10 cellular contexts compared by ENCODE assay signal in genomic region chr7:143884978-143885559, GRCh38. TPM values are rescaled to one million over a fixed set of nuclear protein-coding genes. Genes with fewer than 3 reads are reported as not detected.
DNase-seq lines count a peak whose midpoint lies in the region; ATAC-seq lines count a peak whose summit lies in the region.
"Had no signal": no experiment of that assay in that cellular context is flagged by ENCODE, and none has a peak within 500 bp of the region (broad histone marks: within the 10 kb centered on the region; RNA-seq: fewer than 3 reads in every experiment).

No MANE protein-coding gene starts in this region.

- H3K36me3 Mint-ChIP-seq in activated CD4-positive, alpha-beta T cell treated with anti-CD3 and anti-CD28 coated beads for 36 hours (ENCODE audit: low read depth) = peaks cover 15% of the 10 kb centered on the region
- peaks cover 11 to 24% of the 10 kb centered on the region in 2 donors for H3K36me3 Mint-ChIP-seq in stimulated activated naive B cell treated with anti-CD40 and anti-IgM and Interleukin-4, amounts not matched to agents 10 μg/mL and 1 μg/mL and 100 μg/mL, for 72 hours

- peaks cover 3% of the 10 kb centered on the region for H3K9me3 Mint-ChIP-seq in activated CD4-positive, alpha-beta T cell treated with anti-CD3 and anti-CD28 coated beads for 36 hours (ENCODE audit: low read depth)
- peaks cover 6 to 8% of the 10 kb centered on the region in 2 donors for H3K9me3 Mint-ChIP-seq in stimulated activated naive B cell treated with anti-CD40 and anti-IgM and Interleukin-4, amounts not matched to agents 10 μg/mL and 1 μg/mL and 100 μg/mL, for 72 hours

- H3K4me1 Mint-ChIP-seq in activated CD4-positive, alpha-beta T cell treated with anti-CD3 and anti-CD28 coated beads for 36 hours = peaks cover 12% of the 10 kb centered on the region
- peaks cover 19 to 32% of the 10 kb centered on the region in 2 donors for H3K4me1 Mint-ChIP-seq in stimulated activated naive B cell treated with anti-CD40 and anti-IgM and Interleukin-4, amounts not matched to agents 10 μg/mL and 1 μg/mL and 100 μg/mL, for 72 hours

- H3K27me3 Mint-ChIP-seq in activated CD4-positive, alpha-beta T cell treated with anti-CD3 and anti-CD28 coated beads for 36 hours = peaks cover 39% of the 10 kb centered on the region
- H3K27me3 Mint-ChIP-seq in stimulated activated naive B cell treated with anti-CD40 and anti-IgM and Interleukin-4, amounts not matched to agents 10 μg/mL and 1 μg/mL and 100 μg/mL, for 72 hours = peaks cover 36 to 47% of the 10 kb centered on the region in 2 donors

- H3K4me3 Mint-ChIP-seq in activated CD4-positive, alpha-beta T cell treated with anti-CD3 and anti-CD28 coated beads for 36 hours = peak overlapping the region; percentile 23
- peak overlapping the region; percentile 62 to 76 for H3K4me3 Mint-ChIP-seq in stimulated activated naive B cell treated with anti-CD40 and anti-IgM and Interleukin-4, amounts not matched to agents 10 μg/mL and 1 μg/mL and 100 μg/mL, for 72 hours
- H3K4me3 Mint-ChIP-seq: activated naive CD4-positive, alpha-beta T cell treated with anti-CD3 and anti-CD28 coated beads, Interleukin-2, amount 50 U/mL, for 24 hours had no signal

- peak overlapping the region; percentile 69 for H3K27ac ChIP-seq in cingulate gyrus (ENCODE audit: low read depth, low read length)
- H3K27ac ChIP-seq: BLaER1 treated with 17β-estradiol and CSF1 and Interleukin-3, amounts not matched to agents 10 nM and 100 nM had no signal

- DNase-seq in activated CD4-positive, alpha-beta T cell treated with anti-CD3 and anti-CD28 coated beads for 36 hours = peak; percentile 54
- no peak for DNase-seq in activated CD4-positive, alpha-beta T cell treated with anti-CD3 and anti-CD28 coated beads, Interleukin-2, amount 50 U/mL, for 48 hours
- DNase-seq in NCI-H446 (lab: John Stamatoyannopoulos, UW) (peak; percentile 30 to 82), kidney tubule cell (ENCODE audit: low spot score) (peak; percentile 57), mesenteric fat pad (ENCODE audit: low spot score) (no peak)
- DNase-seq in stimulated activated naive B cell treated with anti-CD40 and anti-IgM and Interleukin-4, amounts not matched to agents 10 μg/mL and 1 μg/mL and 100 μg/mL, for 72 hours = no peak

- ATAC-seq in activated CD4-positive, alpha-beta T cell treated with anti-CD3 and anti-CD28 coated beads for 36 hours = peak; percentile 65
- peak; percentile 92 for ATAC-seq in HG02588 (IDR thresholded peaks at IDR 0.05; ENCODE audit: unreplicated experiment)
- peak; percentile 23 to 70 for ATAC-seq in stimulated activated naive B cell treated with anti-CD40 and anti-IgM and Interleukin-4, amounts not matched to agents 10 μg/mL and 1 μg/mL and 100 μg/mL, for 72 hours (replicated peaks)

- POLR2A ChIA-PET in activated CD4-positive, alpha-beta T cell treated with anti-CD3 and anti-CD28 coated beads for 36 hours (lab: Charles Lee) = no interaction called here

- H3K27ac Mint-ChIP-seq in activated CD4-positive, alpha-beta T cell treated with anti-CD3 and anti-CD28 coated beads for 36 hours = no peak overlapping the region
- no peak overlapping the region for H3K27ac Mint-ChIP-seq in stimulated activated naive B cell treated with anti-CD40 and anti-IgM and Interleukin-4, amounts not matched to agents 10 μg/mL and 1 μg/mL and 100 μg/mL, for 72 hours
- H3K27ac Mint-ChIP-seq: activated naive CD4-positive, alpha-beta T cell treated with anti-CD3 and anti-CD28 coated beads, Interleukin-2, amount 50 U/mL, for 24 hours had no signal

- intact Hi-C loops in activated CD4-positive, alpha-beta T cell treated with anti-CD3 and anti-CD28 coated beads for 36 hours (cut with DNase I, micrococcal nuclease) = no loop called here

- CTCF ChIA-PET in activated CD4-positive, alpha-beta T cell treated with anti-CD3 and anti-CD28 coated beads for 36 hours (lab: Charles Lee) = interaction anchor here (1.0 to 1.1 kb wide), 2 partner anchors 11 to 16 kb away, joined by 3 read pairs; no protein-coding TSS in a partner anchor

RNA-seq across cellular contexts. Expression of gene TCAF1, which starts 16.9 kb away (rescaled TPM):
- total RNA-seq in activated CD4-positive, alpha-beta T cell treated with anti-CD3 and anti-CD28 coated beads for 36 hours = 10 to 100 TPM; 16.5 to 17.7 TPM
- total RNA-seq in mesenteric fat pad = 50.8 TPM

RNA-seq across cellular contexts. Expression of gene OR2F2, which starts 50.0 kb away (rescaled TPM):
- total RNA-seq in activated CD4-positive, alpha-beta T cell treated with anti-CD3 and anti-CD28 coated beads for 36 hours = not detected
- total RNA-seq in mesenteric fat pad = not detected

Comparison
In these comparisons a context has a peak if more than half of its experiments do, and no peak if none do; other contexts are left out.
1. DNase-seq: peak in activated CD4-positive, alpha-beta T cell treated with anti-CD3 and anti-CD28 coated beads for 36 hours (single experiment), NCI-H446 (2 of 2) and kidney tubule cell (single experiment); none in activated CD4-positive, alpha-beta T cell treated with anti-CD3 and anti-CD28 coated beads, Interleukin-2, amount 50 U/mL, for 48 hours (0 of 2), stimulated activated naive B cell treated with anti-CD40 and anti-IgM and Interleukin-4, amounts not matched to agents 10 μg/mL and 1 μg/mL and 100 μg/mL, for 72 hours (single experiment) and mesenteric fat pad (single experiment).
2. Peak in every context shown above with its lines, with median percentiles within 50 percentile points of each other: ATAC-seq.